Comparison of ENCODE assay signal across 8 cellular contexts in genomic region chr13:29850213-29850898, GRCh38. TPM values are rescaled to one million over a fixed set of nuclear protein-coding genes. Genes with fewer than 3 reads are reported as not detected.
A peak's percentile ranks its signal among the peaks of the same experiment; 100 is the strongest.
DNase-seq lines count a peak whose midpoint lies in the region; ATAC-seq lines count a peak whose summit lies in the region.

Gene UBL3 (minus strand): TSS chr13:29850617. CDS start chr13:29849538, 1,079 bp downstream.

- intact Hi-C loops in aorta (cut with DNase I), result loop anchor here in 1 of 2 donors (2.0 to 10.0 kb wide), 3 partner anchors 74 to 614 kb away; partner anchors contain the start of genes HMGB1 and SLC7A1

- peak; percentile 72 for ATAC-seq in GM18517 (IDR thresholded peaks at IDR 0.05; ENCODE audit: unreplicated experiment)
- ATAC-seq in HG03039 (IDR thresholded peaks at IDR 0.05; ENCODE audit: unreplicated experiment), result peak; percentile 88
- ATAC-seq in aorta (ENCODE audit: low FRiP score), result peak; percentile 96

- H3K9me3 ChIP-seq in aorta (ENCODE audit: control insufficient read depth, low read length), result no peaks in the 10 kb centered on the region

- no peaks in the 10 kb centered on the region for H3K27me3 ChIP-seq in aorta (ENCODE audit: control insufficient read depth in 1 of 2, insufficient read depth in 2 of 2, low read length in 1 of 2)

- 0% methylated on average over 49 to 64 of the region's 64 CpGs for WGBS in aorta, 2 donors

- H3K4me1 ChIP-seq in aorta (ENCODE audit: control insufficient read depth in 1 of 2, insufficient read depth in 2 of 2, low read length in 2 of 2), result no peaks in the 10 kb centered on the region

- peak within 1 kb of the TSS; percentile 71 to 85 for H3K4me3 ChIP-seq in aorta (ENCODE audit: low read length in 2 of 2)

- H3K36me3 ChIP-seq in aorta (ENCODE audit: control insufficient read depth in 1 of 2, insufficient read depth in 2 of 2, low read length in 1 of 2), result no peaks in the 10 kb centered on the region

- peak within 1 kb of the TSS; percentile 86 to 96 for H3K27ac ChIP-seq in aorta (ENCODE audit: low read depth in 1 of 2, low read length in 2 of 2)

- DNase-seq in NCI-H2081 treated with DMSO at 0.1 percent for 48 hours (lab: John Stamatoyannopoulos, UW), result peak; percentile 53
- peak; percentile 74 for DNase-seq in T1000 (lab: John Stamatoyannopoulos, UW)
- peak; percentile 99 for DNase-seq in astrocyte of the hippocampus (ENCODE audit: low read depth, low spot score)
- DNase-seq in hippocampal formation (lab: John Stamatoyannopoulos, UW), result peak; percentile 94 to 97
- DNase-seq in renal cortical epithelial cell (ENCODE audit: low read depth), result peak; percentile 89
- peak; percentile 98 for DNase-seq in aorta

RNA-seq across cellular contexts. Expression of gene UBL3, which starts in this region (rescaled TPM):
- 18.9 and 49.9 TPM in 2 replicates for total RNA-seq in renal cortical epithelial cell
- 10 to 100 TPM; 24.2 to 29.4 TPM for total RNA-seq in aorta
- 10 to 100 TPM; 14.8 to 20.7 TPM for polyA plus RNA-seq in aorta

Comparison
In these comparisons a context has a peak if more than half of its experiments do, and no peak if none do; other contexts are left out.
1. Peak in every context shown above with its lines: DNase-seq, ATAC-seq, H3K4me3 ChIP-seq and H3K27ac ChIP-seq.